Comparison of ENCODE assay signal across 8 cellular contexts in genomic region chr18:11909597-11910026, GRCh38. TPM values are rescaled to one million over a fixed set of nuclear protein-coding genes. Genes with fewer than 3 reads are reported as not detected.
DNase-seq lines count a peak whose midpoint lies in the region; ATAC-seq, FAIRE-seq and TF ChIP-seq lines count a peak whose summit lies in the region.

No MANE protein-coding gene starts in this region.

- peaks cover 31% of the 10 kb centered on the region for H3K4me1 Mint-ChIP-seq in CD8-positive, alpha-beta T cell (ENCODE audit: low read depth)

- no peaks in the 10 kb centered on the region for H3K9me3 ChIP-seq in CD8-positive, alpha-beta T cell (ENCODE audit: low read length)
- H3K9me3 ChIP-seq in HepG2 (ENCODE audit: low read length) = no peaks in the 10 kb centered on the region
- H3K9me3 ChIP-seq in tibial nerve = no peaks in the 10 kb centered on the region

- H3K9ac ChIP-seq in HepG2 (ENCODE audit: insufficient read depth, low read depth, low read length) = peak overlapping the region; percentile 88

- TF ChIP-seq EP300 in HepG2 (IDR thresholded peaks at IDR 0.05; ENCODE audit: low read depth in 2 of 2, low read length in 2 of 2) = no peak
- TF ChIP-seq EP300 in HepG2 (CRISPR knock-in tag; IDR thresholded peaks at IDR 0.05; ENCODE audit: borderline replicate concordance) = no peak
- no peak for TF ChIP-seq EP300 in tibial nerve (IDR thresholded peaks at IDR 0.05)

- no peak for TF ChIP-seq CTCF in CD8-positive, alpha-beta T cell (IDR thresholded peaks at IDR 0.05)
- TF ChIP-seq CTCF in HepG2 (CRISPR knock-in tag; IDR thresholded peaks at IDR 0.05) (no peak), tibial nerve (IDR thresholded peaks at IDR 0.05) (no peak)

- H4K20me1 ChIP-seq in HepG2 (ENCODE audit: insufficient read depth, low read length) = no peaks in the 10 kb centered on the region

- H3K27ac ChIP-seq in CD8-positive, alpha-beta T cell (ENCODE audit: low read depth, low read length) = no peak overlapping the region
- H3K27ac ChIP-seq in angular gyrus (ENCODE audit: low read depth, low read length) (peak overlapping the region; percentile 88), HepG2 (ENCODE audit: extremely low read length, insufficient read depth, low read length) (peak overlapping the region; percentile 96), tibial nerve (peak overlapping the region; percentile 95 to 100 (median 98))

- no peak for ATAC-seq in CD8-positive, alpha-beta T cell
- ATAC-seq in HepG2 (no peak), HG03135 (IDR thresholded peaks at IDR 0.05; ENCODE audit: unreplicated experiment) (no peak), GM18870 (IDR thresholded peaks at IDR 0.05; ENCODE audit: unreplicated experiment) (no peak)

- TF ChIP-seq RAD21 in HepG2 (CRISPR knock-in tag; IDR thresholded peaks at IDR 0.05) = no peak

- peak; percentile 64 for FAIRE-seq in HepG2 (lab: Jason Lieb, UNC)

- no peak overlapping the region for H3K4me3 ChIP-seq in CD8-positive, alpha-beta T cell (ENCODE audit: low read depth, low read length)
- H3K4me3 ChIP-seq in HepG2 (replicated peaks in 1 of 3; ENCODE audit: insufficient read depth in 1 of 3, low read depth in 2 of 3, low read length in 3 of 3) (peak overlapping the region; percentile 68 to 86 (median 82); a peak in 5 of 6 replicates), tibial nerve (peak overlapping the region in 2 of 4 donors; percentile 86 to 94)

- in situ Hi-C loops in HepG2 (cut with HindIII; ENCODE audit: extremely low pct_ligation_motif_present, low pct_unique_long_range_greater_than_20kb) = no loop called here

- H3K4me2 ChIP-seq in HepG2 (ENCODE audit: low read depth, low read length) = peak overlapping the region; percentile 83

- no peak for DNase-seq in CD8-positive, alpha-beta T cell
- DNase-seq in HPDE6-E6E7 (ENCODE audit: extremely low spot score) (peak; percentile 54), HepG2 (ENCODE audit: low spot score) (peak; percentile 26), tibial nerve (ENCODE audit: low spot score in 2 of 2) (peak in 1 of 2 donors; percentile 9), GM19240 (ENCODE audit: insufficient read length, low spot score) (no peak)

- POLR2A ChIA-PET in CD8-positive, alpha-beta T cell (lab: Charles Lee) = interaction anchor here (2.7 kb wide), 1 partner anchor 60 kb away, joined by 15 read pairs; no protein-coding TSS in a partner anchor
- POLR2A ChIA-PET in HepG2 (lab: Yijun Ruan, JAX) = interaction anchor here (1.7 to 3.3 kb wide), 4 partner anchors 16 to 86 kb away, joined by 3 to 13 read pairs (median 9); partner anchors contain the start of gene IMPA2

- no peaks in the 10 kb centered on the region for H3K27me3 ChIP-seq in CD8-positive, alpha-beta T cell (ENCODE audit: insufficient read depth, low read length)
- H3K27me3 ChIP-seq in HepG2 (ENCODE audit: control insufficient read depth in 1 of 2, insufficient read depth in 2 of 2, low read length in 2 of 2) = no peaks in the 10 kb centered on the region; a peak in 1 of 5 replicates
- no peaks in the 10 kb centered on the region for H3K27me3 ChIP-seq in tibial nerve

- TF ChIP-seq POLR2A in HepG2 (IDR thresholded peaks at IDR 0.05; ENCODE audit: insufficient read depth in 1 of 2, low read depth in 2 of 2, low read length in 2 of 2) (no peak), tibial nerve (IDR thresholded peaks at IDR 0.05) (no peak)

- 0% methylated on average over 1 of the region's 1 CpG for WGBS in HepG2 (ENCODE audit: low lambda C conversion rate)
- WGBS in tibial nerve, 2 donors = 40 to 47% methylated on average over 1 of the region's 1 CpG

- peak overlapping the region; percentile 87 for H3K4me3 Mint-ChIP-seq in CD8-positive, alpha-beta T cell

- H3K9me3 Mint-ChIP-seq in CD8-positive, alpha-beta T cell = no peaks in the 10 kb centered on the region

- peaks cover 18% of the 10 kb centered on the region for H3K36me3 Mint-ChIP-seq in CD8-positive, alpha-beta T cell

- H3K27me3 Mint-ChIP-seq in CD8-positive, alpha-beta T cell (ENCODE audit: low read depth) = no peaks in the 10 kb centered on the region

- intact Hi-C loops in CD8-positive, alpha-beta T cell (cut with DNase I, micrococcal nuclease) = loop anchor here (2.0 to 10.0 kb wide), 10 partner anchors 38 to 1997 kb away; partner anchors contain the start of genes AFG3L2 (in 1 of the 2), CEP192 (in 1 of the 2), CEP76 (in 1 of the 2) and IMPA2 (in 1 of the 2)
- intact Hi-C loops in HepG2 (cut with micrococcal nuclease; ENCODE audit: unreplicated experiment) = loop anchor here (5.0 to 10.0 kb wide), 2 partner anchors 37 to 55 kb away; partner anchors contain the start of gene CHMP1B

- no peaks in the 10 kb centered on the region for H3K36me3 ChIP-seq in CD8-positive, alpha-beta T cell (ENCODE audit: insufficient read depth, low read length)
- H3K36me3 ChIP-seq in HepG2 (replicated peaks in 1 of 2; ENCODE audit: control insufficient read depth in 1 of 2, insufficient read depth in 2 of 2, low read length in 2 of 2) = no peaks in the 10 kb centered on the region
- H3K36me3 ChIP-seq in tibial nerve = peaks cover 0 to 10% (median 0%) of the 10 kb centered on the region in 3 donors

- no TSS peak for BruUV-seq in HepG2 (replicated peaks; lab: Mats Ljungman, UMichigan)

- no peaks in the 10 kb centered on the region for H3K79me2 ChIP-seq in HepG2 (ENCODE audit: insufficient read depth, low read length)

- no peak overlapping the region for H2AFZ ChIP-seq in HepG2 (ENCODE audit: low read length)

- H3K27ac Mint-ChIP-seq in CD8-positive, alpha-beta T cell = no peak overlapping the region

- H3K4me1 ChIP-seq in CD8-positive, alpha-beta T cell (ENCODE audit: insufficient read depth, low read length) = peaks cover 11% of the 10 kb centered on the region
- peaks cover 30% of the 10 kb centered on the region for H3K4me1 ChIP-seq in HepG2 (ENCODE audit: insufficient read depth, low read length)
- H3K4me1 ChIP-seq in tibial nerve = peaks cover 4 to 23% (median 13%) of the 10 kb centered on the region in 4 donors

- CTCF ChIA-PET in CD8-positive, alpha-beta T cell (lab: Charles Lee) = interaction anchor here (1.1 kb wide), 1 partner anchor 29 kb away, joined by 4 read pairs; no protein-coding TSS in a partner anchor
- CTCF ChIA-PET in HepG2 (lab: Yijun Ruan, JAX; ENCODE audit: low intra/inter-chr PET ratio, low total read pairs) = no interaction called here

TF ChIP-seq in HepG2, 621 proteins besides CTCF, POLR2A, EP300 and RAD21 (continues in another document):
- TF ChIP-seq GABPA (IDR thresholded peaks at IDR 0.05; ENCODE audit: low read depth, low read length) = no peak
- peak; percentile 45; the same call in 1 of the 2 replicates for TF ChIP-seq GABPA (CRISPR knock-in tag; IDR thresholded peaks at IDR 0.05; ENCODE audit: low read depth)
- no peak for TF ChIP-seq HNRNPL (IDR thresholded peaks at IDR 0.05; ENCODE audit: low read depth, low read length)

RNA-seq across cellular contexts. Expression of gene MPPE1, which starts 1.5 kb away (rescaled TPM):
- 10 to 100 TPM; 44.0 to 55.1 TPM for total RNA-seq in CD8-positive, alpha-beta T cell
- 5.4 and 11.9 TPM in 2 replicates for total RNA-seq in HepG2 (2016; rRNA removed; fragmentation: Illumina TruSeq; extraction: Trizol)
- total RNA-seq in HepG2 (2016; cell fraction: cytosol; rRNA removed; fragmentation: Illumina TruSeq; extraction: Trizol; ENCODE audit: low read depth) = 9.1 and 12.1 TPM in 2 replicates
- 3.6 and 11.9 TPM in 2 replicates for total RNA-seq in HepG2 (2016; cell fraction: insoluble cytoplasmic fraction; rRNA removed; fragmentation: Illumina TruSeq; extraction: Trizol)
- total RNA-seq in HepG2 (2016; cell fraction: membrane; rRNA removed; fragmentation: Illumina TruSeq; extraction: Trizol) = 7.1 and 10.4 TPM in 2 replicates
- 19.6 and 20.7 TPM in 2 replicates for total RNA-seq in HepG2 (2016; cell fraction: nucleus; rRNA removed; fragmentation: Illumina TruSeq; extraction: Trizol)
- polyA plus RNA-seq in HepG2 (2011; rRNA removed) = 9.6 and 10.6 TPM in 2 replicates
- polyA plus RNA-seq in HepG2 (2011; cell fraction: cytosol; rRNA removed) = 5.0 and 6.2 TPM in 2 replicates
- polyA plus RNA-seq in HepG2 (2011; cell fraction: nucleus; rRNA removed) = 18.2 and 19.2 TPM in 2 replicates
- 6.4 and 7.1 TPM in 2 replicates for polyA plus RNA-seq in HepG2 (2012)
- 14.6 and 22.2 TPM in 2 replicates for polyA plus RNA-seq in HepG2 (2016; cell fraction: cytosol; fragmentation: Illumina TruSeq; extraction: Trizol; ENCODE audit: low read depth)
- polyA plus RNA-seq in HepG2 (2016; cell fraction: insoluble cytoplasmic fraction; fragmentation: Illumina TruSeq; extraction: Trizol; ENCODE audit: low read depth) = 4.6 and 6.6 TPM in 2 replicates
- 8.0 and 12.4 TPM in 2 replicates for polyA plus RNA-seq in HepG2 (2016; cell fraction: membrane; fragmentation: Illumina TruSeq; extraction: Trizol; ENCODE audit: low read depth)
- 31.1 and 36.4 TPM in 2 replicates for polyA plus RNA-seq in HepG2 (2016; cell fraction: nucleus; fragmentation: Illumina TruSeq; extraction: Trizol; ENCODE audit: insufficient read depth, low read depth)
- 8.2 and 19.5 TPM in 2 replicates for polyA minus RNA-seq in HepG2 (2011; rRNA and poly(A)+ RNA removed; ENCODE audit: low replicate concordance)
- 3.4 and 4.1 TPM in 2 replicates for polyA minus RNA-seq in HepG2 (2011; cell fraction: cytosol; rRNA and poly(A)+ RNA removed)
- 21.0 and 21.2 TPM in 2 replicates for polyA minus RNA-seq in HepG2 (2011; cell fraction: nucleus; rRNA and poly(A)+ RNA removed)
- total RNA-seq in tibial nerve = 10 to 100 TPM; 13.3 to 33.2 (median 27.7) TPM

RNA-seq across cellular contexts. Expression of gene CHMP1B, which starts 58.4 kb away (rescaled TPM):
- total RNA-seq in CD8-positive, alpha-beta T cell = 10 to 100 TPM; 71.2 to 74.2 TPM
- total RNA-seq in HepG2 (2016; rRNA removed; fragmentation: Illumina TruSeq; extraction: Trizol) = 18.8 and 24.0 TPM in 2 replicates
- total RNA-seq in HepG2 (2016; cell fraction: cytosol; rRNA removed; fragmentation: Illumina TruSeq; extraction: Trizol; ENCODE audit: low read depth) = 4.1 TPM in 2 replicates
- 18.9 and 22.7 TPM in 2 replicates for total RNA-seq in HepG2 (2016; cell fraction: insoluble cytoplasmic fraction; rRNA removed; fragmentation: Illumina TruSeq; extraction: Trizol)
- 8.7 and 9.1 TPM in 2 replicates for total RNA-seq in HepG2 (2016; cell fraction: membrane; rRNA removed; fragmentation: Illumina TruSeq; extraction: Trizol)
- 15.1 and 15.2 TPM in 2 replicates for total RNA-seq in HepG2 (2016; cell fraction: nucleus; rRNA removed; fragmentation: Illumina TruSeq; extraction: Trizol)
- polyA plus RNA-seq in HepG2 (2011; rRNA removed) = 19.1 and 20.2 TPM in 2 replicates
- 19.1 and 22.1 TPM in 2 replicates for polyA plus RNA-seq in HepG2 (2011; cell fraction: cytosol; rRNA removed)
- polyA plus RNA-seq in HepG2 (2011; cell fraction: nucleus; rRNA removed) = 6.4 and 8.0 TPM in 2 replicates
- 23.0 and 26.4 TPM in 2 replicates for polyA plus RNA-seq in HepG2 (2012)
- polyA plus RNA-seq in HepG2 (2016; cell fraction: cytosol; fragmentation: Illumina TruSeq; extraction: Trizol; ENCODE audit: low read depth) = 2.7 and 2.9 TPM in 2 replicates
- 29.6 and 30.5 TPM in 2 replicates for polyA plus RNA-seq in HepG2 (2016; cell fraction: insoluble cytoplasmic fraction; fragmentation: Illumina TruSeq; extraction: Trizol; ENCODE audit: low read depth)
- 5.7 and 6.2 TPM in 2 replicates for polyA plus RNA-seq in HepG2 (2016; cell fraction: membrane; fragmentation: Illumina TruSeq; extraction: Trizol; ENCODE audit: low read depth)
- polyA plus RNA-seq in HepG2 (2016; cell fraction: nucleus; fragmentation: Illumina TruSeq; extraction: Trizol; ENCODE audit: insufficient read depth, low read depth) = 21.5 and 22.8 TPM in 2 replicates
- 15.1 and 30.4 TPM in 2 replicates for polyA minus RNA-seq in HepG2 (2011; rRNA and poly(A)+ RNA removed; ENCODE audit: low replicate concordance)
- polyA minus RNA-seq in HepG2 (2011; cell fraction: cytosol; rRNA and poly(A)+ RNA removed) = 11.8 and 14.1 TPM in 2 replicates
- 12.7 and 15.6 TPM in 2 replicates for polyA minus RNA-seq in HepG2 (2011; cell fraction: nucleus; rRNA and poly(A)+ RNA removed)
- total RNA-seq in tibial nerve = 10 to 100 TPM; 31.2 to 49.8 (median 38.1) TPM

Comparison
In these comparisons a context has a peak if more than half of its experiments do, and no peak if none do; other contexts are left out.
1. DNase-seq: peak in HPDE6-E6E7 (single experiment) and HepG2 (single experiment); none in CD8-positive, alpha-beta T cell (0 of 7) and GM19240 (single experiment).